Comparison of ENCODE assay signal across 9 cellular contexts in genomic region chr9:87599901-87600610, GRCh38.
DNase-seq lines count a peak whose midpoint lies in the region; ATAC-seq, FAIRE-seq and TF ChIP-seq lines count a peak whose summit lies in the region.
"Had no signal": no experiment of that assay in that cellular context is flagged by ENCODE, and none has a peak within 500 bp of the region (broad histone marks: within the 10 kb centered on the region; RNA-seq: fewer than 3 reads in every experiment).

No MANE protein-coding gene starts in this region.

- H3K9ac ChIP-seq in rectal smooth muscle tissue (ENCODE audit: low read length) (no peak overlapping the region), kidney (ENCODE audit: low read length in 2 of 2) (no peak overlapping the region)

- H3K4me1 ChIP-seq in rectal smooth muscle tissue (ENCODE audit: control insufficient read depth, insufficient read depth, low read length) (peaks cover 65% of the 10 kb centered on the region), kidney (ENCODE audit: control insufficient read depth in 1 of 2, insufficient read depth in 1 of 2, low read depth in 1 of 2, low read length in 2 of 2) (peaks cover 20 to 28% of the 10 kb centered on the region in 2 donors)

- no peak for TF ChIP-seq CTCF in kidney (IDR thresholded peaks at IDR 0.05; ENCODE audit: borderline replicate concordance, extremely low read depth, insufficient read depth)

- peak overlapping the region; percentile 12 for H3K4me3 ChIP-seq in rectal smooth muscle tissue (ENCODE audit: low read length)
- no peak overlapping the region for H3K4me3 ChIP-seq in kidney (ENCODE audit: low read length in 2 of 2)
- H3K4me3 ChIP-seq: thoracic aorta had no signal

- intact Hi-C loops in kidney (cut with DNase I), result no loop called here

- H3K27ac ChIP-seq in rectal smooth muscle tissue (ENCODE audit: low read depth, low read length) (peak overlapping the region; percentile 72), kidney (ENCODE audit: low read depth in 2 of 2, low read length in 2 of 2) (no peak overlapping the region)
- H3K27ac ChIP-seq: thoracic aorta had no signal

- H3K36me3 ChIP-seq in rectal smooth muscle tissue (ENCODE audit: control insufficient read depth, insufficient read depth, low read length) (no peaks in the 10 kb centered on the region), kidney (ENCODE audit: control insufficient read depth in 1 of 2, insufficient read depth in 2 of 2, low read length in 2 of 2) (no peaks in the 10 kb centered on the region)
- H3K36me3 ChIP-seq: thoracic aorta had no signal

- ATAC-seq in GM21360 (IDR thresholded peaks at IDR 0.05; ENCODE audit: unreplicated experiment) (no peak), GM18519 (IDR thresholded peaks at IDR 0.05; ENCODE audit: low FRiP score, unreplicated experiment) (no peak)

- no peaks in the 10 kb centered on the region for H3K9me3 ChIP-seq in kidney (ENCODE audit: control insufficient read depth in 1 of 2, low read length in 2 of 2)
- H3K9me3 ChIP-seq: thoracic aorta had no signal

- no peaks in the 10 kb centered on the region for H3K27me3 ChIP-seq in rectal smooth muscle tissue (ENCODE audit: control insufficient read depth, insufficient read depth, low read length)

- DNase-seq in GM04503 (ENCODE audit: low read depth) (peak; percentile 39), SW480 (ENCODE audit: low spot score) (peak; percentile 34), glomerular endothelial cell (ENCODE audit: extremely low read depth, low read depth, low spot score) (peak; percentile 85), kidney (no peak)
- DNase-seq in stimulated activated naive CD4-positive, alpha-beta T cell treated with Interleukin-2 at 50 U/mL for 16 hours (lab: John Stamatoyannopoulos, UW), result no peak

- no peak for FAIRE-seq in kidney (lab: Jason Lieb, UNC)

Comparison
In these comparisons a context has a peak if more than half of its experiments do, and no peak if none do; other contexts are left out.
1. DNase-seq: peak in GM04503 (single experiment), SW480 (single experiment) and glomerular endothelial cell (single experiment); none in stimulated activated naive CD4-positive, alpha-beta T cell treated with Interleukin-2 at 50 U/mL for 16 hours (single experiment) and kidney (single experiment).